In genomic region chr11:18394300-18394927, GRCh38 we compare ENCODE assay signal across 8 cellular contexts. TPM values are rescaled to one million over a fixed set of nuclear protein-coding genes. Genes with fewer than 3 reads are reported as not detected.
DNase-seq lines count a peak whose midpoint lies in the region; ATAC-seq and TF ChIP-seq lines count a peak whose summit lies in the region.

Gene LDHA (plus strand): TSS chr11:18394563. CDS start chr11:18396843, 2,280 bp downstream.

- peak within 1 kb of the TSS; percentile 98 for H3K9ac ChIP-seq in BLaER1

- no peaks in the 10 kb centered on the region for H3K27me3 ChIP-seq in BLaER1

- DNase-seq in NCI-H526 treated with DMSO at 0.1 percent for 48 hours (lab: John Stamatoyannopoulos, UW) (peak; percentile 90), coronary artery (ENCODE audit: low spot score) (peak; percentile 98), left kidney (ENCODE audit: low read depth, low spot score) (peak; percentile 96)
- DNase-seq in activated CD4-positive, alpha-beta T cell treated with anti-CD3 and anti-CD28 coated beads, Interleukin-2, amount 10 ng/mL, durations not matched to agents 24 days and 14 days: peak; percentile 99
- DNase-seq in stimulated activated CD4-positive, alpha-beta T cell treated with anti-CD3 and anti-CD28 coated beads, Interleukin-1b, Interleukin-23, amount 100 ng/mL, for 48 hours: peak; percentile 99

- no peaks in the 10 kb centered on the region for H3K9me3 ChIP-seq in BLaER1

- H3K36me3 Mint-ChIP-seq in activated CD4-positive, alpha-beta T cell treated with anti-CD3 and anti-CD28 coated beads, Interleukin-2, amount 10 ng/mL, durations not matched to agents 24 days and 14 days (ENCODE audit: low read depth): peaks cover 48% of the 10 kb centered on the region

- TF ChIP-seq CTCF in coronary artery (IDR thresholded peaks at IDR 0.05): no peak

- H3K27ac ChIP-seq in BLaER1 (peak within 1 kb of the TSS; percentile 96), coronary artery (peak within 1 kb of the TSS; percentile 92 to 99)

- peak within 1 kb of the TSS; percentile 86 for H3K4me2 ChIP-seq in BLaER1

- H3K4me1 ChIP-seq in BLaER1: peaks cover 48% of the 10 kb centered on the region

- H3K4me3 ChIP-seq in BLaER1 (peak within 1 kb of the TSS; percentile 98), coronary artery (peak within 1 kb of the TSS; percentile 98)

- peaks cover 49% of the 10 kb centered on the region for H4K20me1 ChIP-seq in BLaER1

- H3K4me1 Mint-ChIP-seq in activated CD4-positive, alpha-beta T cell treated with anti-CD3 and anti-CD28 coated beads, Interleukin-2, amount 10 ng/mL, durations not matched to agents 24 days and 14 days: peaks cover 52% of the 10 kb centered on the region

- intact Hi-C loops in activated CD4-positive, alpha-beta T cell treated with anti-CD3 and anti-CD28 coated beads, Interleukin-2, amount 10 ng/mL, durations not matched to agents 24 days and 14 days (cut with micrococcal nuclease): loop anchor here (1.0 to 10.0 kb wide), 5 partner anchors 10 to 1120 kb away; partner anchors contain the start of genes E2F8, GTF2H1, HPS5 and NUCB2

- peak within 1 kb of the TSS; percentile 97 for H3K4me3 Mint-ChIP-seq in activated CD4-positive, alpha-beta T cell treated with anti-CD3 and anti-CD28 coated beads, Interleukin-2, amount 10 ng/mL, durations not matched to agents 24 days and 14 days

- H3K27me3 Mint-ChIP-seq in activated CD4-positive, alpha-beta T cell treated with anti-CD3 and anti-CD28 coated beads, Interleukin-2, amount 10 ng/mL, durations not matched to agents 24 days and 14 days: no peaks in the 10 kb centered on the region

- peak; percentile 52 for ATAC-seq in GM19328 (IDR thresholded peaks at IDR 0.05; ENCODE audit: unreplicated experiment)
- peak; percentile 42 for ATAC-seq in HG03469 (IDR thresholded peaks at IDR 0.05; ENCODE audit: unreplicated experiment)

- peak within 1 kb of the TSS; percentile 98 for H3K27ac Mint-ChIP-seq in activated CD4-positive, alpha-beta T cell treated with anti-CD3 and anti-CD28 coated beads, Interleukin-2, amount 10 ng/mL, durations not matched to agents 24 days and 14 days

- peaks cover 32% of the 10 kb centered on the region for H3K36me3 ChIP-seq in BLaER1

- H3K9me3 Mint-ChIP-seq in activated CD4-positive, alpha-beta T cell treated with anti-CD3 and anti-CD28 coated beads, Interleukin-2, amount 10 ng/mL, durations not matched to agents 24 days and 14 days: no peaks in the 10 kb centered on the region

RNA-seq across cellular contexts. Expression of gene LDHA, which starts in this region (rescaled TPM):
- total RNA-seq in activated CD4-positive, alpha-beta T cell treated with anti-CD3 and anti-CD28 coated beads, Interleukin-2, amount 10 ng/mL, durations not matched to agents 24 days and 14 days: 1,753 and 1,772 TPM in 2 replicates

Comparison
In these comparisons a context has a peak if more than half of its experiments do, and no peak if none do; other contexts are left out.
1. Peak in every context shown above with its lines: DNase-seq, ATAC-seq, H3K4me3 ChIP-seq and H3K27ac ChIP-seq.